In the genomic region with DNA sequence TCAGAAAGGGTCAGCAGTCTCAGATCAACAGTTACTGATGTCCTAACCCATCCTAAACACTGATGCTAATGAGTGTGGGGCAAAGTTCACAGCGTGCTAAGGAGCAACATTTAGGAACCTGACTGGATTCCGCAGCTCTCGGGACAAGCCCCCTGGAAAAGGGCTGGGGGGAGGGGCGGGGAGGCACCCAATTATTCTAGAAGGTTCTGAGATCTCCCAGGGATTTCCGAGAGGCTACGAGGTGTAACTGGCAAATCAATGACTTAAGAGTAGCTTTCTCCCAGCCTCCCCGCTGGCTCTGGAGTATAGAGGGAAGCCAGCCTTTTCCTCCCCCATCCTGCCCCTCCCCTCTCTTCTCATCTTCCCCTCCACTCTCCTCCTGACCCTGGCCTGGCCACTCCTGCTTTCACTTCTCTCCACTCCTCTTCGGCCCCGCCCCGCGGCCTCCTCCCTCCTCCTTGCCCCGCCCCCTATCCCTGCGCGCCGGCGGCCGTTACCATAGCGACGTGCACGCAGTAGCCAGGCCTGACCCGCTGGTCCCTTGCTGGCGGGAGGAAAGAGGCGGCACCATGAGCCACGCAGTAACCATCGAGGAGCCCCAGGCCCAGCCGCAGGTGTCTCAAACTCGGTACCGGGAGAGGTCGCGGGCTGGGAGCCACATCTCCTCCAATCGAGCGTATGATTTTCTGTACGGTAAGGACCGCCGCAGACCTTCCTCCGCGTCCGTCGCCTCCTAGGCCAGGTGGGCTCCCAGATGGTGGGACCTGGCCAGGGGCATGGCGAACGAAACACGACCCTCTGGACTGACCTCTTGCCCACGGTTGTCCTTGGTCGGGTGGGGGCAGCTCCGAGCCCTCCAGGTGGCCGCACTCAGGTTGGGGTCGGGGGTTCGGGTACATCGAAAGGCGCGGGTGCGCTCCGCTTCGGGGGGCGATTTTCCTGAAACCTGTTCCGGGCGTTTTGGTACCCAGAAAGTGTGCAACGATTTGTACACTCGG, we compare ENCODE assay signal across 9 cellular contexts. TPM values are rescaled to one million over a fixed set of nuclear protein-coding genes. Genes with fewer than 3 reads are reported as not detected.
DNase-seq lines count a peak whose midpoint lies in the region; ATAC-seq, FAIRE-seq and TF ChIP-seq lines count a peak whose summit lies in the region.
"Had no signal": no experiment of that assay in that cellular context is flagged by ENCODE, and none has a peak within 500 bp of the region (broad histone marks: within the 10 kb centered on the region; RNA-seq: fewer than 3 reads in every experiment).

A gene (plus strand): TSS at position 493 of the 998 bp plus-strand sequence. CDS start 77 bp downstream, at position 570.

- H3K36me3 ChIP-seq in mucosa of stomach (ENCODE audit: control insufficient read depth, insufficient read depth, low read length): no peaks in the 10 kb centered on the region

- H3K27me3 Mint-ChIP-seq in activated T-cell treated with anti-CD3 and anti-CD28 coated beads, Interleukin-2, amount 50 U/mL, for 4 hours (ENCODE audit: low read depth): no peaks in the 10 kb centered on the region

- H3K36me3 Mint-ChIP-seq in activated T-cell treated with anti-CD3 and anti-CD28 coated beads, Interleukin-2, amount 50 U/mL, for 4 hours (ENCODE audit: insufficient read depth): no peaks in the 10 kb centered on the region

- TF ChIP-seq RAD21 in A549 (conservative IDR thresholded peaks at IDR 0.05 in 1 of 2, IDR thresholded peaks at IDR 0.05 in 1 of 2): no peak

- H3K4me3 ChIP-seq in A549 (peak within 1 kb of the TSS; percentile 41), mucosa of stomach (ENCODE audit: low read length) (peak within 1 kb of the TSS; percentile 34)

- no peak for TF ChIP-seq EP300 in A549 (IDR thresholded peaks at IDR 0.05)

- H3K4me2 ChIP-seq in A549: peak within 1 kb of the TSS; percentile 84

- no peak for TF ChIP-seq CTCF in A549 (IDR thresholded peaks at IDR 0.05)

- no peaks in the 10 kb centered on the region for H3K9me3 ChIP-seq in A549
- no peaks in the 10 kb centered on the region for H3K9me3 ChIP-seq in mucosa of stomach (ENCODE audit: control insufficient read depth, low read length)

- peaks cover 6% of the 10 kb centered on the region for H3K9me3 Mint-ChIP-seq in activated T-cell treated with anti-CD3 and anti-CD28 coated beads, Interleukin-2, amount 50 U/mL, for 4 hours

- peak within 1 kb of the TSS; percentile 74 for H3K4me3 Mint-ChIP-seq in activated T-cell treated with anti-CD3 and anti-CD28 coated beads, Interleukin-2, amount 50 U/mL, for 4 hours

- DNase-seq in A549 (ENCODE audit: low read depth in 1 of 2, low spot score in 1 of 2) (peak; percentile 77 to 90), NCI-H526 treated with DMSO at 0.1 percent for 48 hours (lab: John Stamatoyannopoulos, UW) (peak; percentile 37)
- peak; percentile 76 for DNase-seq in activated T-cell treated with anti-CD3 and anti-CD28 coated beads, Interleukin-2, amount 50 U/mL, for 4 hours
- DNase-seq in stimulated activated CD8-positive, alpha-beta memory T cell treated with anti-CD3 and anti-CD28 coated beads, Interleukin-2, amount 100 ng/mL, for 48 hours (ENCODE audit: low read depth in 2 of 2): peak; percentile 82

- peak within 1 kb of the TSS; percentile 60 to 79 for H3K27ac ChIP-seq in A549

- WGBS in A549 (ENCODE audit: missing lambda C conversion rate): 58% methylated on average over 36 of the region's 59 CpGs

- POLR2A ChIA-PET in A549 (lab: Yijun Ruan, JAX): no interaction called here

- FAIRE-seq in A549 (lab: Jason Lieb, UNC): no peak
- FAIRE-seq: G401.6 had no signal

- peak within 1 kb of the TSS; percentile 38 for H3K9ac ChIP-seq in mucosa of stomach (ENCODE audit: low read length)

- ATAC-seq in A549 (peak; percentile 95 to 98), GM18873 (IDR thresholded peaks at IDR 0.05; ENCODE audit: low FRiP score, unreplicated experiment) (peak; percentile 72), HG03159 (IDR thresholded peaks at IDR 0.05; ENCODE audit: unreplicated experiment) (peak; percentile 86), esophagus mucosa (peak; percentile 99)
- peak; percentile 77 to 78 for ATAC-seq in activated T-cell treated with anti-CD3 and anti-CD28 coated beads, Interleukin-2, amount 50 U/mL, for 4 hours

- H3K27me3 ChIP-seq in mucosa of stomach (ENCODE audit: control insufficient read depth, insufficient read depth, low read length): peaks cover 8% of the 10 kb centered on the region

- CTCF ChIA-PET in A549 (lab: Yijun Ruan, JAX): no interaction called here

- peaks cover 17% of the 10 kb centered on the region for H3K4me1 ChIP-seq in A549
- H3K4me1 ChIP-seq in mucosa of stomach (ENCODE audit: control insufficient read depth, insufficient read depth, low read length): peaks cover 4% of the 10 kb centered on the region

- no peak for TF ChIP-seq POLR2A in A549 (IDR thresholded peaks at IDR 0.05; ENCODE audit: low read length)

- H3K4me1 Mint-ChIP-seq in activated T-cell treated with anti-CD3 and anti-CD28 coated beads, Interleukin-2, amount 50 U/mL, for 4 hours (ENCODE audit: low read depth): peaks cover 44% of the 10 kb centered on the region

TF ChIP-seq in A549, 52 proteins besides CTCF, POLR2A, EP300 and RAD21:
- TF ChIP-seq NPAS2 (CRISPR knock-in tag; IDR thresholded peaks at IDR 0.05; ENCODE audit: borderline replicate concordance) (no peak), TFCP2L1 (CRISPR knock-in tag; IDR thresholded peaks at IDR 0.05) (no peak), TP53 (CRISPR knock-in tag; IDR thresholded peaks at IDR 0.05) (no peak), NFE2L2 (conservative IDR thresholded peaks at IDR 0.05; ENCODE audit: low read length) (no peak), MAFK (IDR thresholded peaks at IDR 0.05; ENCODE audit: partially characterized antibody) (no peak)
- TF ChIP-seq, protein P1, sequence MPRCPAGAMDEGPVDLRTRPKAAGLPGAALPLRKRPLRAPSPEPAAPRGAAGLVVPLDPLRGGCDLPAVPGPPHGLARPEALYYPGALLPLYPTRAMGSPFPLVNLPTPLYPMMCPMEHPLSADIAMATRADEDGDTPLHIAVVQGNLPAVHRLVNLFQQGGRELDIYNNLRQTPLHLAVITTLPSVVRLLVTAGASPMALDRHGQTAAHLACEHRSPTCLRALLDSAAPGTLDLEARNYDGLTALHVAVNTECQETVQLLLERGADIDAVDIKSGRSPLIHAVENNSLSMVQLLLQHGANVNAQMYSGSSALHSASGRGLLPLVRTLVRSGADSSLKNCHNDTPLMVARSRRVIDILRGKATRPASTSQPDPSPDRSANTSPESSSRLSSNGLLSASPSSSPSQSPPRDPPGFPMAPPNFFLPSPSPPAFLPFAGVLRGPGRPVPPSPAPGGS (IDR thresholded peaks at IDR 0.05): no peak
- TF ChIP-seq, protein P2, sequence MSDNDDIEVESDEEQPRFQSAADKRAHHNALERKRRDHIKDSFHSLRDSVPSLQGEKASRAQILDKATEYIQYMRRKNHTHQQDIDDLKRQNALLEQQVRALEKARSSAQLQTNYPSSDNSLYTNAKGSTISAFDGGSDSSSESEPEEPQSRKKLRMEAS (IDR thresholded peaks at IDR 0.05): peak; percentile 81
- TF ChIP-seq, protein P3, sequence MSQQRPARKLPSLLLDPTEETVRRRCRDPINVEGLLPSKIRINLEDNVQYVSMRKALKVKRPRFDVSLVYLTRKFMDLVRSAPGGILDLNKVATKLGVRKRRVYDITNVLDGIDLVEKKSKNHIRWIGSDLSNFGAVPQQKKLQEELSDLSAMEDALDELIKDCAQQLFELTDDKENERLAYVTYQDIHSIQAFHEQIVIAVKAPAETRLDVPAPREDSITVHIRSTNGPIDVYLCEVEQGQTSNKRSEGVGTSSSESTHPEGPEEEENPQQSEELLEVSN (IDR thresholded peaks at IDR 0.05; ENCODE audit: borderline replicate concordance, low read depth): peak; percentile 87

RNA-seq across cellular contexts. Expression of the gene that starts here (rescaled TPM):
- 1.1 and 1.2 TPM in 2 replicates for polyA plus RNA-seq in A549 (2011; rRNA removed)
- polyA plus RNA-seq in A549 (2012; cell fraction: cytosol; rRNA removed): 0.40 and 0.52 TPM in 2 replicates
- 0.32 and 0.76 TPM in 2 replicates for polyA plus RNA-seq in A549 (2012; cell fraction: nucleus; rRNA removed)
- polyA plus RNA-seq in A549 (2017; fragmentation: RNase III; extraction: RNeasy Plus Mini Kit Qiagen cat#74134 plus additional on column Dnase treatment): 0.41 to 0.52 TPM (median 0.45 TPM) in 3 replicates
- polyA minus RNA-seq in A549 (2011; rRNA and poly(A)+ RNA removed): 0.29 and 1.8 TPM in 2 replicates
- total RNA-seq in activated T-cell treated with anti-CD3 and anti-CD28 coated beads, Interleukin-2, amount 50 U/mL, for 4 hours: under 1 TPM; 0.16 to 0.29 (median 0.25) TPM
- total RNA-seq in esophagus mucosa: not detected

Comparison
In these comparisons a context has a peak if more than half of its experiments do, and no peak if none do; other contexts are left out.
1. Peak in every context shown above with its lines: DNase-seq, ATAC-seq, H3K4me3 ChIP-seq and H3K27ac ChIP-seq.
2. Peak in DNase-seq and ATAC-seq in activated T-cell treated with anti-CD3 and anti-CD28 coated beads, Interleukin-2, amount 50 U/mL, for 4 hours; RNA of the gene not detected or under 1 TPM.
3. Peak in ATAC-seq in esophagus mucosa; RNA of the gene not detected or under 1 TPM.